ENCODE assay signal across 24 cellular contexts in genomic region chr1:228792601-228793000, GRCh38. TPM values are rescaled to one million over a fixed set of nuclear protein-coding genes. Genes with fewer than 3 reads are reported as not detected.
DNase-seq lines count a peak whose midpoint lies in the region; ATAC-seq lines count a peak whose summit lies in the region.
"Had no signal": no experiment of that assay in that cellular context is flagged by ENCODE, and none has a peak within 500 bp of the region (broad histone marks: within the 10 kb centered on the region; RNA-seq: fewer than 3 reads in every experiment).

No MANE protein-coding gene starts in this region.

- ATAC-seq in activated naive CD8-positive, alpha-beta T cell treated with anti-CD3 and anti-CD28 coated beads, Interleukin-2, amount 10 ng/mL, durations not matched to agents 7 days and 5 days (ENCODE audit: low read depth): peak; percentile 4
- ATAC-seq in activated naive CD8-positive, alpha-beta T cell treated with anti-CD3 and anti-CD28 coated beads, Interleukin-2, amount 50 U/mL, for 24 hours: no peak
- no peak for ATAC-seq in HG03280 (IDR thresholded peaks at IDR 0.05; ENCODE audit: unreplicated experiment)
- ATAC-seq: activated T-cell treated with anti-CD3 and anti-CD28 coated beads, Interleukin-2, amount 50 U/mL, for 4 hours; gastroesophageal sphincter; GM12878 had no signal

- H3K27me3 Mint-ChIP-seq in activated naive CD8-positive, alpha-beta T cell treated with anti-CD3 and anti-CD28 coated beads, Interleukin-2, amount 10 ng/mL, durations not matched to agents 7 days and 5 days: no peaks in the 10 kb centered on the region
- H3K27me3 Mint-ChIP-seq in activated naive CD8-positive, alpha-beta T cell treated with anti-CD3 and anti-CD28 coated beads, Interleukin-2, amount 50 U/mL, for 24 hours: no peaks in the 10 kb centered on the region

- peaks cover 8% of the 10 kb centered on the region for H3K9me3 Mint-ChIP-seq in activated naive CD8-positive, alpha-beta T cell treated with anti-CD3 and anti-CD28 coated beads, Interleukin-2, amount 10 ng/mL, durations not matched to agents 7 days and 5 days
- H3K9me3 Mint-ChIP-seq in activated naive CD8-positive, alpha-beta T cell treated with anti-CD3 and anti-CD28 coated beads, Interleukin-2, amount 50 U/mL, for 24 hours: no peaks in the 10 kb centered on the region
- H3K9me3 Mint-ChIP-seq: brain, nephron progenitor cell had no signal

- H3K27ac Mint-ChIP-seq in activated naive CD8-positive, alpha-beta T cell treated with anti-CD3 and anti-CD28 coated beads, Interleukin-2, amount 10 ng/mL, durations not matched to agents 7 days and 5 days: no peak overlapping the region
- no peak overlapping the region for H3K27ac Mint-ChIP-seq in activated naive CD8-positive, alpha-beta T cell treated with anti-CD3 and anti-CD28 coated beads, Interleukin-2, amount 50 U/mL, for 24 hours
- H3K27ac Mint-ChIP-seq: brain, nephron progenitor cell had no signal

- POLR2A ChIA-PET in activated naive CD8-positive, alpha-beta T cell treated with anti-CD3 and anti-CD28 coated beads, Interleukin-2, amount 10 ng/mL, durations not matched to agents 7 days and 5 days (lab: Charles Lee): interaction anchor here (1.0 to 2.2 kb wide), 3 partner anchors 12 to 338 kb away, joined by 3 to 5 read pairs (median 3); no protein-coding TSS in a partner anchor

- no peak overlapping the region for H3K4me3 Mint-ChIP-seq in activated naive CD8-positive, alpha-beta T cell treated with anti-CD3 and anti-CD28 coated beads, Interleukin-2, amount 10 ng/mL, durations not matched to agents 7 days and 5 days
- no peak overlapping the region for H3K4me3 Mint-ChIP-seq in activated naive CD8-positive, alpha-beta T cell treated with anti-CD3 and anti-CD28 coated beads, Interleukin-2, amount 50 U/mL, for 24 hours
- H3K4me3 Mint-ChIP-seq: activated T-cell treated with anti-CD3 and anti-CD28 coated beads, Interleukin-2, amount 50 U/mL, for 4 hours; nephron progenitor cell had no signal

- H3K36me3 Mint-ChIP-seq in activated naive CD8-positive, alpha-beta T cell treated with anti-CD3 and anti-CD28 coated beads, Interleukin-2, amount 10 ng/mL, durations not matched to agents 7 days and 5 days: peaks cover 16% of the 10 kb centered on the region
- no peaks in the 10 kb centered on the region for H3K36me3 Mint-ChIP-seq in activated naive CD8-positive, alpha-beta T cell treated with anti-CD3 and anti-CD28 coated beads, Interleukin-2, amount 50 U/mL, for 24 hours (ENCODE audit: low read depth)
- H3K36me3 Mint-ChIP-seq: brain had no signal

- DNase-seq in activated naive CD8-positive, alpha-beta T cell treated with anti-CD3 and anti-CD28 coated beads, Interleukin-2, amount 10 ng/mL, durations not matched to agents 7 days and 5 days: no peak
- no peak for DNase-seq in activated naive CD8-positive, alpha-beta T cell treated with anti-CD3 and anti-CD28 coated beads, Interleukin-2, amount 50 U/mL, for 24 hours
- peak; percentile 80 for DNase-seq in NCI-H2029 (lab: John Stamatoyannopoulos, UW)
- DNase-seq in NCI-H510A treated with DMSO at 0.1 percent for 48 hours (lab: John Stamatoyannopoulos, UW): peak; percentile 87
- DNase-seq in DMS114 treated with DMSO at 0.1 percent for 48 hours (lab: John Stamatoyannopoulos, UW; ENCODE audit: unreplicated experiment): no peak
- no peak for DNase-seq in activated CD4-positive, alpha-beta T cell treated with anti-CD3 and anti-CD28 coated beads, Interleukin-2, amount 50 U/mL, for 4 hours
- no peak for DNase-seq in GM03348 (ENCODE audit: low spot score)
- DNase-seq: activated CD4-positive, alpha-beta T cell treated with anti-CD3 and anti-CD28 coated beads for 4 hours; activated T-cell treated with anti-CD3 and anti-CD28 coated beads, Interleukin-2, amount 50 U/mL, for 4 hours; BE2C; cerebellar nuclear complex; dorsolateral prefrontal cortex; hippocampal formation; left cardiac atrium; NCI-H446; nephron progenitor cell; retina; Right ventricle myocardium superior; stomach; tibial artery had no signal

- peaks cover 23% of the 10 kb centered on the region for H3K4me1 Mint-ChIP-seq in activated naive CD8-positive, alpha-beta T cell treated with anti-CD3 and anti-CD28 coated beads, Interleukin-2, amount 10 ng/mL, durations not matched to agents 7 days and 5 days
- peaks cover 17% of the 10 kb centered on the region for H3K4me1 Mint-ChIP-seq in activated naive CD8-positive, alpha-beta T cell treated with anti-CD3 and anti-CD28 coated beads, Interleukin-2, amount 50 U/mL, for 24 hours

RNA-seq across cellular contexts. Expression of gene RHOU, which starts 57.3 kb away (rescaled TPM):
- total RNA-seq in activated naive CD8-positive, alpha-beta T cell treated with anti-CD3 and anti-CD28 coated beads, Interleukin-2, amount 10 ng/mL, durations not matched to agents 7 days and 5 days: 1 to 10 TPM; 7.5 to 7.7 TPM
- total RNA-seq: GM12878 had no signal

Comparison
In these comparisons a context has a peak if more than half of its experiments do, and no peak if none do; other contexts are left out.
1. DNase-seq: peak in NCI-H2029 (single experiment) and NCI-H510A treated with DMSO at 0.1 percent for 48 hours (single experiment); none in activated naive CD8-positive, alpha-beta T cell treated with anti-CD3 and anti-CD28 coated beads, Interleukin-2, amount 10 ng/mL, durations not matched to agents 7 days and 5 days (single experiment), activated naive CD8-positive, alpha-beta T cell treated with anti-CD3 and anti-CD28 coated beads, Interleukin-2, amount 50 U/mL, for 24 hours (single experiment), DMS114 treated with DMSO at 0.1 percent for 48 hours (single experiment), activated CD4-positive, alpha-beta T cell treated with anti-CD3 and anti-CD28 coated beads, Interleukin-2, amount 50 U/mL, for 4 hours (0 of 2) and GM03348 (single experiment).